In the genomic region with DNA sequence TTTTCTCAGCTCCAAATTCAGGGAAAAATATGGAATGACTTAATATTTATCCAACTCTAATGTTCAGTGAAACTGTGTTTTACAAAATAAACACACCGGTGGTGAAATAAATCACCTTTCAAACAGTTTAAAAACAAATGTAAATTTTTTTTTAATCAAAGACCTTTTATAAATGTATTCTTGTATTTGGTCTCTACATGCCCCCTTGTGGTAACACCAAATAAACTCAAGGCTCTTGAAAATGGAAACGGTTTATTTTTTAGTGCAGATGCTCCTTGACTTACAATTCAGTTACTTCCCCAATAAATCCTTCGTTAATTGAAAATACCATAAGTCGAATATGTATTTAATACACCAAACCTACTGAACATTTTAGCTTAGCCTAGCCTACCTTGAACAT, we compare ENCODE assay signal across 7 cellular contexts.
DNase-seq lines count a peak whose midpoint lies in the region; TF ChIP-seq lines count a peak whose summit lies in the region.

No MANE protein-coding gene starts in this region.

- CTCF ChIA-PET in GM10248 (lab: Yijun Ruan, JAX) (interaction anchor here (0.8 to 1.5 kb wide), 10 partner anchors 9 to 858 kb away, joined by 3 to 4 read pairs (median 3); no protein-coding TSS in a partner anchor), RWPE1 (lab: Yijun Ruan, JAX) (no interaction called here)

- H3K27ac Mint-ChIP-seq in nephron progenitor cell = no peak overlapping the region

- no peaks in the 10 kb centered on the region for H3K4me1 Mint-ChIP-seq in nephron progenitor cell

- H3K36me3 Mint-ChIP-seq in nephron progenitor cell (ENCODE audit: low read depth) = no peaks in the 10 kb centered on the region

- DNase-seq in GM10248 (ENCODE audit: extremely low spot score) = peak; percentile 4
- peak; percentile 31 for DNase-seq in NCI-H774 (lab: John Stamatoyannopoulos, UW)
- no peak for DNase-seq in coronary artery (ENCODE audit: low spot score)
- no peak for DNase-seq in nephron progenitor cell
- DNase-seq in activated gamma-delta T cell treated with Interleukin-2 at 50 U/mL for 16 hours = no peak
- DNase-seq in RWPE1 (ENCODE audit: low spot score) = no peak
- no peak for DNase-seq in activated CD4-positive, alpha-beta T cell treated with anti-CD3 and anti-CD28 coated beads for 1 hour

- H3K4me3 ChIP-seq in coronary artery = peak overlapping the region; percentile 48

- H3K9me3 Mint-ChIP-seq in nephron progenitor cell = no peaks in the 10 kb centered on the region

- H3K27ac ChIP-seq in coronary artery = no peak overlapping the region
- no peak overlapping the region for H3K27ac ChIP-seq in RWPE1

- no peak overlapping the region for H3K4me3 Mint-ChIP-seq in nephron progenitor cell

- peak; percentile 30 for TF ChIP-seq CTCF in GM10248 (IDR thresholded peaks at IDR 0.05; ENCODE audit: control extremely low read depth, extremely low read depth, low read depth, missing control alignments)
- peak; percentile 10 for TF ChIP-seq CTCF in coronary artery (IDR thresholded peaks at IDR 0.05)
- TF ChIP-seq CTCF in nephron progenitor cell (IDR thresholded peaks at IDR 0.05) = peak; percentile 38
- TF ChIP-seq CTCF in RWPE1 (conservative IDR thresholded peaks at IDR 0.05; ENCODE audit: low read depth) = no peak; the same call in 1 of the 2 replicates

- no peaks in the 10 kb centered on the region for H3K27me3 Mint-ChIP-seq in nephron progenitor cell (ENCODE audit: low read depth, poor library complexity)

- POLR2A ChIA-PET in GM10248 (lab: Yijun Ruan, JAX) (no interaction called here), RWPE1 (lab: Yijun Ruan, JAX; ENCODE audit: low non-redundant PET) (no interaction called here)

Comparison
In these comparisons a context has a peak if more than half of its experiments do, and no peak if none do; other contexts are left out.
1. DNase-seq: peak in GM10248 (single experiment) and NCI-H774 (single experiment); none in coronary artery (single experiment), nephron progenitor cell (single experiment), activated gamma-delta T cell treated with Interleukin-2 at 50 U/mL for 16 hours (single experiment), RWPE1 (single experiment) and activated CD4-positive, alpha-beta T cell treated with anti-CD3 and anti-CD28 coated beads for 1 hour (single experiment).